Comparison of ENCODE assay signal across 1 cellular context in genomic region chr3:63976166-63976861, GRCh38.
TF ChIP-seq lines count a peak whose summit lies in the region.

No MANE protein-coding gene starts in this region.

TF ChIP-seq in SK-N-SH treated with all-trans-retinoic acid at 6 μM for 48 hours, 23 proteins besides CTCF, POLR2A, EP300 and RAD21 (continued from another document):
- TF ChIP-seq POU6F1 (CRISPR knock-in tag; IDR thresholded peaks at IDR 0.05; ENCODE audit: borderline replicate concordance, low read depth) (no peak), ARNTL (CRISPR knock-in tag; IDR thresholded peaks at IDR 0.05; ENCODE audit: borderline replicate concordance, low read depth) (no peak), GLIS3 (CRISPR knock-in tag; IDR thresholded peaks at IDR 0.05) (no peak), PATZ1 (CRISPR knock-in tag; IDR thresholded peaks at IDR 0.05; ENCODE audit: borderline replicate concordance) (no peak), BACH2 (CRISPR knock-in tag; IDR thresholded peaks at IDR 0.05; ENCODE audit: borderline replicate concordance) (no peak)
